In genomic region chr16:53159781-53160436, GRCh38 we compare ENCODE assay signal across 8 cellular contexts.
DNase-seq lines count a peak whose midpoint lies in the region; ATAC-seq, FAIRE-seq and TF ChIP-seq lines count a peak whose summit lies in the region.

No MANE protein-coding gene starts in this region.

- POLR2A ChIA-PET in A549 (lab: Yijun Ruan, JAX) = no interaction called here

- WGBS in A549 (ENCODE audit: missing lambda C conversion rate) = 70% methylated on average over 6 of the region's 6 CpGs

- H3K4me2 ChIP-seq in A549 = no peak overlapping the region

- peak; percentile 89 for FAIRE-seq in A549 (lab: Jason Lieb, UNC)

- in situ Hi-C loops in G401 (cut with HindIII; ENCODE audit: low sequenced_read_pairs) = no loop called here

- TF ChIP-seq POLR2A in A549 (IDR thresholded peaks at IDR 0.05; ENCODE audit: low read length) = no peak

- peak; percentile 59 to 65 for TF ChIP-seq RAD21 in A549 (conservative IDR thresholded peaks at IDR 0.05 in 1 of 2, IDR thresholded peaks at IDR 0.05 in 1 of 2)

- CTCF ChIA-PET in A549 (lab: Yijun Ruan, JAX) = interaction anchor here (0.8 to 3.5 kb wide), 16 partner anchors 8 to 107 kb away, joined by 3 to 21 read pairs (median 5); partner anchors contain the start of genes CHD9 and CHD9NB

- H3K27ac ChIP-seq in A549 (no peak overlapping the region), dorsolateral prefrontal cortex (no peak overlapping the region)

- intact Hi-C loops in dorsolateral prefrontal cortex (cut with DNase I) = no loop called here

- H3K27me3 ChIP-seq in dorsolateral prefrontal cortex = no peaks in the 10 kb centered on the region

- no peaks in the 10 kb centered on the region for H3K9me3 ChIP-seq in A549

- no peak for TF ChIP-seq EP300 in A549 (IDR thresholded peaks at IDR 0.05)

- no peak overlapping the region for H3K4me3 ChIP-seq in A549
- H3K4me3 ChIP-seq in dorsolateral prefrontal cortex = no peak overlapping the region

- ATAC-seq in A549 (peak; percentile 76 to 88), HG03039 (IDR thresholded peaks at IDR 0.05; ENCODE audit: unreplicated experiment) (peak; percentile 58), HG03139 (IDR thresholded peaks at IDR 0.05; ENCODE audit: unreplicated experiment) (no peak)

- no peaks in the 10 kb centered on the region for H3K4me1 ChIP-seq in A549

- DNase-seq in A549 (ENCODE audit: low read depth in 1 of 2, low spot score in 1 of 2) (peak; percentile 46 to 63), G401 (ENCODE audit: low spot score) (peak; percentile 68), OCI-M1 (lab: John Stamatoyannopoulos, UW) (peak; percentile 62), dorsolateral prefrontal cortex (no peak), midbrain (lab: John Stamatoyannopoulos, UW) (peak; percentile 47)
- DNase-seq in activated effector memory CD4-positive, alpha-beta T cell treated with Interleukin-2 at 50 U/mL for 16 hours = no peak

- peak; percentile 70 for TF ChIP-seq CTCF in A549 (IDR thresholded peaks at IDR 0.05)
- peak; percentile 62 to 82 (median 74) for TF ChIP-seq CTCF in dorsolateral prefrontal cortex (IDR thresholded peaks at IDR 0.05 in 54 of 56, conservative IDR thresholded peaks at IDR 0.05 in 2 of 56; ENCODE audit: low read depth in 1 of 56, partially characterized antibody in 56 of 56)

TF ChIP-seq in A549, 52 proteins besides CTCF, POLR2A, EP300 and RAD21:
- TF ChIP-seq HOXB5 (CRISPR knock-in tag; IDR thresholded peaks at IDR 0.05) = no peak
- TF ChIP-seq SMC3 (IDR thresholded peaks at IDR 0.05) = peak; percentile 65

Comparison
In these comparisons a context has a peak if more than half of its experiments do, and no peak if none do; other contexts are left out.
1. DNase-seq: peak in A549 (2 of 2), G401 (single experiment), OCI-M1 (single experiment) and midbrain (single experiment); none in dorsolateral prefrontal cortex (0 of 10) and activated effector memory CD4-positive, alpha-beta T cell treated with Interleukin-2 at 50 U/mL for 16 hours (single experiment).